Comparison of ENCODE assay signal across 11 cellular contexts in genomic region chr3:195540526-195540925, GRCh38. TPM values are rescaled to one million over a fixed set of nuclear protein-coding genes. Genes with fewer than 3 reads are reported as not detected.
DNase-seq lines count a peak whose midpoint lies in the region; ATAC-seq and TF ChIP-seq lines count a peak whose summit lies in the region.
"Had no signal": no experiment of that assay in that cellular context is flagged by ENCODE, and none has a peak within 500 bp of the region (broad histone marks: within the 10 kb centered on the region; RNA-seq: fewer than 3 reads in every experiment).

No MANE protein-coding gene starts in this region.

- peak overlapping the region; percentile 77 for H3K27ac Mint-ChIP-seq in activated CD4-positive, alpha-beta T cell treated with anti-CD3 and anti-CD28 coated beads, Interleukin-2, amount 10 ng/mL, durations not matched to agents 7 days and 5 days
- H3K27ac Mint-ChIP-seq in stimulated activated memory B cell treated with anti-CD40 and anti-IgM and Interleukin-4, amounts not matched to agents 10 μg/mL and 1 μg/mL and 100 μg/mL, for 72 hours = peak overlapping the region; percentile 99

- peaks cover 8% of the 10 kb centered on the region for H3K27me3 ChIP-seq in OCI-LY1 (ENCODE audit: insufficient read depth, low read length)
- no peaks in the 10 kb centered on the region for H3K27me3 ChIP-seq in effector memory CD4-positive, alpha-beta T cell (replicated peaks; ENCODE audit: control insufficient read depth, insufficient read depth, low read length, poor library complexity, severe bottlenecking)
- H3K27me3 ChIP-seq: transverse colon had no signal

- no peaks in the 10 kb centered on the region for H3F3A ChIP-seq in OCI-LY1 (ENCODE audit: insufficient read depth, low read length)

- no peak for DNase-seq in activated CD4-positive, alpha-beta T cell treated with anti-CD3 and anti-CD28 coated beads, Interleukin-2, amount 10 ng/mL, durations not matched to agents 7 days and 5 days
- no peak for DNase-seq in activated CD4-positive, alpha-beta T cell treated with anti-CD3 and anti-CD28 coated beads, Interleukin-2, amount 50 U/mL, for 1 hour
- no peak for DNase-seq in effector memory CD4-positive, alpha-beta T cell
- no peak for DNase-seq in DMS114 treated with DMSO at 0.1 percent for 48 hours (lab: John Stamatoyannopoulos, UW; ENCODE audit: unreplicated experiment)
- no peak for DNase-seq in superior temporal gyrus (ENCODE audit: extremely low spot score)
- no peak for DNase-seq in C1 segment of cervical spinal cord (lab: John Stamatoyannopoulos, UW)
- DNase-seq: cortex of kidney, transverse colon had no signal

- peak; percentile 42 for ATAC-seq in stimulated activated memory B cell treated with anti-CD40 and anti-IgM and Interleukin-4, amounts not matched to agents 10 μg/mL and 1 μg/mL and 100 μg/mL, for 72 hours

- no peaks in the 10 kb centered on the region for H3K36me3 ChIP-seq in OCI-LY1 (ENCODE audit: insufficient read depth, low read length)
- no peaks in the 10 kb centered on the region for H3K36me3 ChIP-seq in effector memory CD4-positive, alpha-beta T cell (ENCODE audit: control insufficient read depth, insufficient read depth, low read length)
- H3K36me3 ChIP-seq: transverse colon had no signal

- peak overlapping the region; percentile 86 for H3K4me3 Mint-ChIP-seq in activated CD4-positive, alpha-beta T cell treated with anti-CD3 and anti-CD28 coated beads, Interleukin-2, amount 10 ng/mL, durations not matched to agents 7 days and 5 days
- peak overlapping the region; percentile 92 for H3K4me3 Mint-ChIP-seq in stimulated activated memory B cell treated with anti-CD40 and anti-IgM and Interleukin-4, amounts not matched to agents 10 μg/mL and 1 μg/mL and 100 μg/mL, for 72 hours

- no peaks in the 10 kb centered on the region; the same call in 1 of the 2 replicates for H3K79me2 ChIP-seq in OCI-LY1 (ENCODE audit: insufficient read depth, low read length)

- peaks cover 67% of the 10 kb centered on the region for H3K4me1 Mint-ChIP-seq in activated CD4-positive, alpha-beta T cell treated with anti-CD3 and anti-CD28 coated beads, Interleukin-2, amount 10 ng/mL, durations not matched to agents 7 days and 5 days
- peaks cover 65% of the 10 kb centered on the region for H3K4me1 Mint-ChIP-seq in stimulated activated memory B cell treated with anti-CD40 and anti-IgM and Interleukin-4, amounts not matched to agents 10 μg/mL and 1 μg/mL and 100 μg/mL, for 72 hours

- no peaks in the 10 kb centered on the region for H3K9me2 ChIP-seq in OCI-LY1 (ENCODE audit: low read depth, low read length)

- no peaks in the 10 kb centered on the region for H3K9me3 ChIP-seq in OCI-LY1 (ENCODE audit: low read length)
- no peaks in the 10 kb centered on the region for H3K9me3 ChIP-seq in effector memory CD4-positive, alpha-beta T cell (ENCODE audit: control insufficient read depth, low read length)
- H3K9me3 ChIP-seq: transverse colon had no signal

- H3K36me3 Mint-ChIP-seq in activated CD4-positive, alpha-beta T cell treated with anti-CD3 and anti-CD28 coated beads, Interleukin-2, amount 10 ng/mL, durations not matched to agents 7 days and 5 days (ENCODE audit: low read depth) = peaks cover 25% of the 10 kb centered on the region
- peaks cover 24% of the 10 kb centered on the region for H3K36me3 Mint-ChIP-seq in stimulated activated memory B cell treated with anti-CD40 and anti-IgM and Interleukin-4, amounts not matched to agents 10 μg/mL and 1 μg/mL and 100 μg/mL, for 72 hours

- peak overlapping the region; percentile 78 for H3K4me3 ChIP-seq in OCI-LY1 (ENCODE audit: low read depth, low read length, poor library complexity, severe bottlenecking)
- H3K4me3 ChIP-seq in effector memory CD4-positive, alpha-beta T cell (ENCODE audit: insufficient read depth, low read depth, low read length, poor library complexity, severe bottlenecking) = peak overlapping the region; percentile 98

- H3K9ac ChIP-seq in OCI-LY1 (ENCODE audit: low read length) = peak overlapping the region; percentile 22; the same call in 1 of the 2 replicates

- POLR2A ChIA-PET in activated CD4-positive, alpha-beta T cell treated with anti-CD3 and anti-CD28 coated beads, Interleukin-2, amount 10 ng/mL, durations not matched to agents 7 days and 5 days (lab: Charles Lee) = interaction anchor here (0.7 kb wide), 1 partner anchor 270 kb away, joined by 3 read pairs; no protein-coding TSS in a partner anchor

- H3K27me3 Mint-ChIP-seq in activated CD4-positive, alpha-beta T cell treated with anti-CD3 and anti-CD28 coated beads, Interleukin-2, amount 10 ng/mL, durations not matched to agents 7 days and 5 days = no peaks in the 10 kb centered on the region
- H3K27me3 Mint-ChIP-seq in stimulated activated memory B cell treated with anti-CD40 and anti-IgM and Interleukin-4, amounts not matched to agents 10 μg/mL and 1 μg/mL and 100 μg/mL, for 72 hours = no peaks in the 10 kb centered on the region

- no peak for TF ChIP-seq CTCF in OCI-LY1 (IDR thresholded peaks at IDR 0.05; ENCODE audit: low read length)

- peaks cover 60% of the 10 kb centered on the region for H3K4me1 ChIP-seq in OCI-LY1 (ENCODE audit: insufficient read depth, low read length, severe bottlenecking)
- peaks cover 43% of the 10 kb centered on the region for H3K4me1 ChIP-seq in effector memory CD4-positive, alpha-beta T cell (ENCODE audit: control insufficient read depth, insufficient read depth, low read length, poor library complexity, severe bottlenecking)

- H3K4me2 ChIP-seq in OCI-LY1 (ENCODE audit: low read length) = peak overlapping the region; percentile 81

- H3K9me3 Mint-ChIP-seq in activated CD4-positive, alpha-beta T cell treated with anti-CD3 and anti-CD28 coated beads, Interleukin-2, amount 10 ng/mL, durations not matched to agents 7 days and 5 days = no peaks in the 10 kb centered on the region
- no peaks in the 10 kb centered on the region for H3K9me3 Mint-ChIP-seq in stimulated activated memory B cell treated with anti-CD40 and anti-IgM and Interleukin-4, amounts not matched to agents 10 μg/mL and 1 μg/mL and 100 μg/mL, for 72 hours

- CTCF ChIA-PET in activated CD4-positive, alpha-beta T cell treated with anti-CD3 and anti-CD28 coated beads, Interleukin-2, amount 10 ng/mL, durations not matched to agents 7 days and 5 days (lab: Charles Lee) = interaction anchor here (1.3 kb wide), 1 partner anchor 10 kb away, joined by 3 read pairs; no protein-coding TSS in a partner anchor

- no peak overlapping the region for H2AFZ ChIP-seq in OCI-LY1 (ENCODE audit: low read length)

- H4K20me1 ChIP-seq in OCI-LY1 (ENCODE audit: insufficient read depth, low read length) = no peaks in the 10 kb centered on the region

- peak overlapping the region; percentile 60 for H3K27ac ChIP-seq in OCI-LY1 (ENCODE audit: low read depth, low read length, poor library complexity, severe bottlenecking)
- H3K27ac ChIP-seq in effector memory CD4-positive, alpha-beta T cell (ENCODE audit: insufficient read depth, low read length, poor library complexity, severe bottlenecking) = peak overlapping the region; percentile 44
- H3K27ac ChIP-seq: SK-N-MC had no signal

RNA-seq across cellular contexts. Expression of gene PPP1R2, which starts 2.6 kb away (rescaled TPM):
- 10 to 100 TPM; 85.9 to 94.3 TPM for total RNA-seq in activated CD4-positive, alpha-beta T cell treated with anti-CD3 and anti-CD28 coated beads, Interleukin-2, amount 10 ng/mL, durations not matched to agents 7 days and 5 days

RNA-seq across cellular contexts. Expression of gene APOD, which starts 43.2 kb away (rescaled TPM):
- total RNA-seq in activated CD4-positive, alpha-beta T cell treated with anti-CD3 and anti-CD28 coated beads, Interleukin-2, amount 10 ng/mL, durations not matched to agents 7 days and 5 days = not detected
